21 cellular contexts compared by ENCODE assay signal in the genomic region with DNA sequence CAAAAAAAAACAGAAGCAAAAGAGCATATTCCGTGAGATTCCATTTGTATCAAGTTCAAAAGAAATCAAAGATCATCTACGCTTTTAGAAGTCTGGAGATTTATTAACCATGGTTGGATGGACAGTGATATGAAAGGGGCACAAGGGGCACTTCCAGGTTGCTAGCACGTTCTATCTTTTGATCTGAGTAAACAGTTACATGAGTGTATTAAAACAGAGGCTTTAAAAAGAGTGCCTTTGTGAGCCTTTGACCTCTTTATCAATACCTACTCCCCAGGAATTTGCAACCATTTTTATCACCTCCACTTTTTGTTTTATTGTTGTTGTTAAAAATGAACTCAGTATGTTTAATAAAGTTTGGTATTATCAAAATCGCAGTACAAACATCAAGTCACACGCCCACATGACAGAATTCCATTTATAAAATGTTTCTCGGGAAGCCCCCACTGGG.
DNase-seq lines count a peak whose midpoint lies in the region; ATAC-seq and TF ChIP-seq lines count a peak whose summit lies in the region.
"Had no signal": no experiment of that assay in that cellular context is flagged by ENCODE, and none has a peak within 500 bp of the region (broad histone marks: within the 10 kb centered on the region; RNA-seq: fewer than 3 reads in every experiment).

No MANE protein-coding gene starts in this region.

- H3K36me3 ChIP-seq in neural progenitor cell (no peaks in the 10 kb centered on the region), uterus (no peaks in the 10 kb centered on the region), psoas muscle (ENCODE audit: insufficient read depth in 1 of 2, low read depth in 1 of 2) (peaks cover 0 to 9% of the 10 kb centered on the region in 2 donors)
- H3K36me3 ChIP-seq: SJCRH30 had no signal

- H3K27me3 Mint-ChIP-seq in neural progenitor cell (ENCODE audit: insufficient read depth, low read depth) = no peaks in the 10 kb centered on the region

- H3K27me3 ChIP-seq in neural progenitor cell = no peaks in the 10 kb centered on the region
- no peaks in the 10 kb centered on the region for H3K27me3 ChIP-seq in uterus
- H3K27me3 ChIP-seq in psoas muscle (ENCODE audit: insufficient read depth in 3 of 3, low read length in 2 of 3) = no peaks in the 10 kb centered on the region
- H3K27me3 ChIP-seq: SJCRH30 had no signal

- H3K27ac Mint-ChIP-seq in neural progenitor cell = no peak overlapping the region
- H3K27ac Mint-ChIP-seq: activated CD4-positive, alpha-beta T cell treated with anti-CD3 and anti-CD28 coated beads, Interleukin-2, amount 10 ng/mL, durations not matched to agents 24 days and 14 days; activated CD8-positive, alpha-beta memory T cell treated with anti-CD3 and anti-CD28 coated beads, Interleukin-2, amount 10 ng/mL, durations not matched to agents 7 days and 5 days; activated naive CD4-positive, alpha-beta T cell treated with anti-CD3 and anti-CD28 coated beads, Interleukin-2, amount 50 U/mL, for 72 hours; CD8-positive, alpha-beta memory T cell; effector memory CD8-positive, alpha-beta T cell had no signal

- H3K4me2 ChIP-seq in neural progenitor cell = peak overlapping the region; percentile 6

- 80 to 91% (median 85%) methylated on average over 6 of the region's 6 CpGs for WGBS in psoas muscle, 3 donors

- TF ChIP-seq CTCF in LNCaP clone FGC (IDR thresholded peaks at IDR 0.05; ENCODE audit: control insufficient read depth, extremely low read depth, insufficient read depth) (no peak), coronary artery (IDR thresholded peaks at IDR 0.05) (no peak), neural progenitor cell (IDR thresholded peaks at IDR 0.05) (no peak), uterus (IDR thresholded peaks at IDR 0.05) (no peak), psoas muscle (IDR thresholded peaks at IDR 0.05) (no peak)

- no peaks in the 10 kb centered on the region for H3F3A ChIP-seq in neural progenitor cell (ENCODE audit: low read depth)

- intact Hi-C loops in uterus (cut with DNase I; ENCODE audit: low total_unique reads) = no loop called here
- intact Hi-C loops in psoas muscle (cut with DNase I) = no loop called here

- peaks cover 25% of the 10 kb centered on the region for H3K36me3 Mint-ChIP-seq in neural progenitor cell
- H3K36me3 Mint-ChIP-seq: activated CD8-positive, alpha-beta memory T cell treated with anti-CD3 and anti-CD28 coated beads, Interleukin-2, amount 10 ng/mL, durations not matched to agents 7 days and 5 days; activated naive CD4-positive, alpha-beta T cell treated with anti-CD3 and anti-CD28 coated beads, Interleukin-2, amount 50 U/mL, for 72 hours; CD8-positive, alpha-beta memory T cell had no signal

- no peaks in the 10 kb centered on the region for H3K9me3 Mint-ChIP-seq in neural progenitor cell
- H3K9me3 Mint-ChIP-seq: activated CD4-positive, alpha-beta T cell treated with anti-CD3 and anti-CD28 coated beads, Interleukin-2, amount 10 ng/mL, durations not matched to agents 24 days and 14 days; activated naive CD4-positive, alpha-beta T cell treated with anti-CD3 and anti-CD28 coated beads, Interleukin-2, amount 50 U/mL, for 72 hours; CD8-positive, alpha-beta memory T cell; effector memory CD8-positive, alpha-beta T cell had no signal

- H3K27ac ChIP-seq in coronary artery (no peak overlapping the region), neural progenitor cell (no peak overlapping the region), uterus (peak overlapping the region; percentile 16 to 57), psoas muscle (no peak overlapping the region)
- H3K27ac ChIP-seq: SJCRH30 had no signal

- no peak overlapping the region for H3K4me3 Mint-ChIP-seq in neural progenitor cell
- H3K4me3 Mint-ChIP-seq: activated CD4-positive, alpha-beta T cell treated with anti-CD3 and anti-CD28 coated beads, Interleukin-2, amount 10 ng/mL, durations not matched to agents 24 days and 14 days; activated CD8-positive, alpha-beta memory T cell treated with anti-CD3 and anti-CD28 coated beads, Interleukin-2, amount 10 ng/mL, durations not matched to agents 7 days and 5 days; CD8-positive, alpha-beta memory T cell; effector memory CD8-positive, alpha-beta T cell had no signal

- H3K4me3 ChIP-seq in LNCaP clone FGC (ENCODE audit: low read depth, low read length) (peak overlapping the region; percentile 35), coronary artery (peak overlapping the region; percentile 53), neural progenitor cell (no peak overlapping the region), uterus (peak overlapping the region in 1 of 2 donors; percentile 37), psoas muscle (no peak overlapping the region)
- H3K4me3 ChIP-seq: HAP-1, SJCRH30 had no signal

- no peak for DNase-seq in LNCaP clone FGC (ENCODE audit: low read depth)
- no peak for DNase-seq in coronary artery (ENCODE audit: low spot score)
- no peak for DNase-seq in neural progenitor cell (ENCODE audit: low spot score)
- no peak for DNase-seq in uterus
- no peak for DNase-seq in NCI-H2196 treated with DMSO at 0.1 percent for 48 hours (lab: John Stamatoyannopoulos, UW; ENCODE audit: unreplicated experiment)
- DNase-seq in psoas muscle = no peak
- DNase-seq: activated CD4-positive, alpha-beta T cell treated with anti-CD3 and anti-CD28 coated beads, Interleukin-2, amount 10 ng/mL, durations not matched to agents 24 days and 14 days; activated CD8-positive, alpha-beta memory T cell treated with anti-CD3 and anti-CD28 coated beads, Interleukin-2, amount 10 ng/mL, durations not matched to agents 7 days and 5 days; CD8-positive, alpha-beta memory T cell; DND-41; effector memory CD8-positive, alpha-beta T cell; NCI-H1105 treated with DMSO at 0.1 percent for 48 hours; NCI-H2171 treated with DMSO at 0.1 percent for 48 hours; NCI-H774; PC-3; SJCRH30; stimulated activated CD4-positive, alpha-beta T cell treated with anti-CD3 and anti-CD28 coated beads, Interleukin-15, amount 100 ng/mL, for 24 hours; T-helper 1 cell had no signal

- H3K9ac ChIP-seq in neural progenitor cell = no peak overlapping the region

- no peaks in the 10 kb centered on the region for H4K20me1 ChIP-seq in neural progenitor cell (ENCODE audit: low read depth)

- no peak overlapping the region for H2AFZ ChIP-seq in neural progenitor cell (replicated peaks)

- no peak for TF ChIP-seq POLR2A in uterus (IDR thresholded peaks at IDR 0.05)

- no peaks in the 10 kb centered on the region for H3K9me3 ChIP-seq in neural progenitor cell (ENCODE audit: low read depth)
- no peaks in the 10 kb centered on the region for H3K9me3 ChIP-seq in uterus
- H3K9me3 ChIP-seq in psoas muscle = no peaks in the 10 kb centered on the region
- H3K9me3 ChIP-seq: HAP-1, SJCRH30 had no signal

- no peak for ATAC-seq in GM21390 (IDR thresholded peaks at IDR 0.05; ENCODE audit: unreplicated experiment)
- ATAC-seq in psoas muscle = no peak
- ATAC-seq: activated CD8-positive, alpha-beta memory T cell treated with anti-CD3 and anti-CD28 coated beads, Interleukin-2, amount 10 ng/mL, durations not matched to agents 7 days and 5 days; activated naive CD4-positive, alpha-beta T cell treated with anti-CD3 and anti-CD28 coated beads, Interleukin-2, amount 50 U/mL, for 72 hours; effector memory CD8-positive, alpha-beta T cell had no signal

- H3K4me1 ChIP-seq in neural progenitor cell (peaks cover 12% of the 10 kb centered on the region), uterus (no peaks in the 10 kb centered on the region), psoas muscle (no peaks in the 10 kb centered on the region)
- H3K4me1 ChIP-seq: SJCRH30 had no signal

- peaks cover 15% of the 10 kb centered on the region for H3K4me1 Mint-ChIP-seq in neural progenitor cell
- H3K4me1 Mint-ChIP-seq: activated CD4-positive, alpha-beta T cell treated with anti-CD3 and anti-CD28 coated beads, Interleukin-2, amount 10 ng/mL, durations not matched to agents 24 days and 14 days; activated CD8-positive, alpha-beta memory T cell treated with anti-CD3 and anti-CD28 coated beads, Interleukin-2, amount 10 ng/mL, durations not matched to agents 7 days and 5 days; CD8-positive, alpha-beta memory T cell had no signal

- no peaks in the 10 kb centered on the region for H3K79me2 ChIP-seq in neural progenitor cell (ENCODE audit: low read depth)

Comparison
In these comparisons a context has a peak if more than half of its experiments do, and no peak if none do; other contexts are left out.
1. H3K4me3 ChIP-seq: peak in LNCaP clone FGC (single experiment) and coronary artery (single experiment); none in neural progenitor cell (single experiment) and psoas muscle (single experiment).
2. H3K27ac ChIP-seq: peak in uterus (2 of 2); none in coronary artery (0 of 2), neural progenitor cell (single experiment) and psoas muscle (single experiment).